ENCODE assay signal across 17 cellular contexts in genomic region chr9:104774132-104774531, GRCh38. TPM values are rescaled to one million over a fixed set of nuclear protein-coding genes. Genes with fewer than 3 reads are reported as not detected.
DNase-seq lines count a peak whose midpoint lies in the region; ATAC-seq and TF ChIP-seq lines count a peak whose summit lies in the region.
"Had no signal": no experiment of that assay in that cellular context is flagged by ENCODE, and none has a peak within 500 bp of the region (broad histone marks: within the 10 kb centered on the region; RNA-seq: fewer than 3 reads in every experiment).

No MANE protein-coding gene starts in this region.

- H3K27ac ChIP-seq in Karpas-422 (ENCODE audit: low read length) = no peak overlapping the region
- H3K27ac ChIP-seq in WERI-Rb-1 = no peak overlapping the region
- H3K27ac ChIP-seq: colonic mucosa had no signal

- H3K4me3 ChIP-seq in GM08714 (ENCODE audit: low read length) (peak overlapping the region; percentile 88; the same call in 1 of the 2 replicates), Karpas-422 (ENCODE audit: low read length) (no peak overlapping the region), WERI-Rb-1 (ENCODE audit: low read depth, low read length) (no peak overlapping the region)
- H3K4me3 ChIP-seq: colonic mucosa, HAP-1, upper lobe of left lung had no signal

- H3K79me2 ChIP-seq in Karpas-422 (ENCODE audit: low read length) = no peaks in the 10 kb centered on the region

- DNase-seq in Karpas-422 = no peak
- peak; percentile 70 for DNase-seq in OCI-M1 (lab: John Stamatoyannopoulos, UW)
- peak; percentile 31 for DNase-seq in iris pigment epithelial cell (ENCODE audit: low read depth)
- DNase-seq in WERI-Rb-1 = no peak
- DNase-seq: colonic mucosa; DMS53; endodermal cell; NCI-H1694; nephron progenitor cell; stimulated activated CD4-positive, alpha-beta T cell treated with anti-CD3 and anti-CD28 coated beads, Interleukin-4, amount 100 ng/mL, for 4 hours; upper lobe of left lung had no signal

- H2AFZ ChIP-seq in Karpas-422 (ENCODE audit: low read length) = no peak overlapping the region

- peak overlapping the region; percentile 65 for H3K4me2 ChIP-seq in Karpas-422 (ENCODE audit: low read depth, low read length, poor library complexity, severe bottlenecking)

- H3K4me1 ChIP-seq in Karpas-422 (ENCODE audit: low read length) = peaks cover 63% of the 10 kb centered on the region
- H3K4me1 ChIP-seq: colonic mucosa, HAP-1 had no signal

- no peaks in the 10 kb centered on the region for H3K36me3 ChIP-seq in Karpas-422 (ENCODE audit: insufficient read depth, low read length)
- no peaks in the 10 kb centered on the region for H3K36me3 ChIP-seq in WERI-Rb-1
- H3K36me3 ChIP-seq: colonic mucosa, HAP-1, upper lobe of left lung had no signal

- H3K9me2 ChIP-seq in Karpas-422 (replicated peaks; ENCODE audit: insufficient read depth, low read length) = no peaks in the 10 kb centered on the region

- no peak for ATAC-seq in HG03025 (IDR thresholded peaks at IDR 0.05; ENCODE audit: low FRiP score, unreplicated experiment)
- no peak for ATAC-seq in HG03139 (IDR thresholded peaks at IDR 0.05; ENCODE audit: unreplicated experiment)
- ATAC-seq in GM21447 (IDR thresholded peaks at IDR 0.05; ENCODE audit: unreplicated experiment) = no peak
- ATAC-seq: left lobe of liver had no signal

- no peaks in the 10 kb centered on the region for H3K9me3 ChIP-seq in Karpas-422 (ENCODE audit: low read length)
- no peaks in the 10 kb centered on the region for H3K9me3 ChIP-seq in WERI-Rb-1 (ENCODE audit: severe bottlenecking)
- H3K9me3 ChIP-seq: colonic mucosa, HAP-1, upper lobe of left lung had no signal

- H4K20me1 ChIP-seq in Karpas-422 (ENCODE audit: insufficient read depth, low read depth, low read length) = no peaks in the 10 kb centered on the region

- H3K9ac ChIP-seq in Karpas-422 (ENCODE audit: low read length) = no peak overlapping the region

- no peaks in the 10 kb centered on the region for H3K27me3 ChIP-seq in Karpas-422 (ENCODE audit: low read length)
- no peaks in the 10 kb centered on the region for H3K27me3 ChIP-seq in WERI-Rb-1 (ENCODE audit: insufficient read depth, low read depth, severe bottlenecking)
- H3K27me3 ChIP-seq: colonic mucosa, upper lobe of left lung had no signal

- no peak for TF ChIP-seq CTCF in WERI-Rb-1 (IDR thresholded peaks at IDR 0.05; ENCODE audit: low read depth, low read length)

RNA-seq across cellular contexts. Expression of gene NIPSNAP3B, which starts 10.2 kb away (rescaled TPM):
- total RNA-seq in Karpas-422 (2014; rRNA removed; shearing (Covaris generic); ENCODE audit: low replicate concordance) = 0.29 and 0.71 TPM in 2 replicates

RNA-seq across cellular contexts. Expression of gene NIPSNAP3A, which starts 26.6 kb away (rescaled TPM):
- total RNA-seq in Karpas-422 (2014; rRNA removed; shearing (Covaris generic); ENCODE audit: low replicate concordance) = 7.6 and 20.3 TPM in 2 replicates

Comparison
In these comparisons a context has a peak if more than half of its experiments do, and no peak if none do; other contexts are left out.
1. DNase-seq: peak in OCI-M1 (single experiment) and iris pigment epithelial cell (single experiment); none in Karpas-422 (single experiment) and WERI-Rb-1 (single experiment).